8 cellular contexts compared by ENCODE assay signal in genomic region chr19:58519355-58520256, GRCh38. TPM values are rescaled to one million over a fixed set of nuclear protein-coding genes. Genes with fewer than 3 reads are reported as not detected.
DNase-seq lines count a peak whose midpoint lies in the region; ATAC-seq, FAIRE-seq and TF ChIP-seq lines count a peak whose summit lies in the region.

TSS of gene ZBTB45 (minus strand) at chr19:58519810. CDS start at chr19:58517673, 2,137 bp downstream.

- H3K9me3 ChIP-seq in HepG2 (ENCODE audit: low read length) = no peaks in the 10 kb centered on the region

- no peaks in the 10 kb centered on the region; a peak in 1 of 5 replicates for H3K27me3 ChIP-seq in HepG2 (ENCODE audit: control insufficient read depth in 1 of 2, insufficient read depth in 2 of 2, low read length in 2 of 2)

- CTCF ChIA-PET in HepG2 (lab: Yijun Ruan, JAX; ENCODE audit: low intra/inter-chr PET ratio, low total read pairs) = interaction anchor here (1.0 kb wide), 1 partner anchor 190 kb away, joined by 4 read pairs; no protein-coding TSS in a partner anchor

- H3K4me1 ChIP-seq in HepG2 (ENCODE audit: insufficient read depth, low read length) = peaks cover 28% of the 10 kb centered on the region

- peak within 1 kb of the TSS; percentile 89 for H3K9ac ChIP-seq in HepG2 (ENCODE audit: insufficient read depth, low read depth, low read length)

- H3K79me2 ChIP-seq in HepG2 (ENCODE audit: insufficient read depth, low read length) = peaks cover 21% of the 10 kb centered on the region

- H3K4me3 ChIP-seq in HepG2 (replicated peaks in 1 of 3; ENCODE audit: insufficient read depth in 1 of 3, low read depth in 2 of 3, low read length in 3 of 3) = peak within 1 kb of the TSS; percentile 78 to 94 (median 90)

- TSS peak; percentile 65 for BruUV-seq in HepG2 (replicated peaks; lab: Mats Ljungman, UMichigan)

- TF ChIP-seq RAD21 in HepG2 (CRISPR knock-in tag; IDR thresholded peaks at IDR 0.05) = peak; percentile 86

- peak; percentile 64 to 80; a peak in 3 of 4 replicates for TF ChIP-seq POLR2A in HepG2 (IDR thresholded peaks at IDR 0.05; ENCODE audit: insufficient read depth in 1 of 2, low read depth in 2 of 2, low read length in 2 of 2)

- intact Hi-C loops in HepG2 (cut with micrococcal nuclease; ENCODE audit: unreplicated experiment) = loop anchor here (2.0 to 5.0 kb wide), 3 partner anchors 21 to 192 kb away; partner anchors contain the start of genes ZNF324 and ZSCAN22

- no peaks in the 10 kb centered on the region for H4K20me1 ChIP-seq in HepG2 (ENCODE audit: insufficient read depth, low read length)

- no peak within 1 kb of the TSS for H2AFZ ChIP-seq in HepG2 (ENCODE audit: low read length)

- TF ChIP-seq CTCF in HepG2 (CRISPR knock-in tag; IDR thresholded peaks at IDR 0.05) = peak; percentile 96

- DNase-seq in CD1c-positive myeloid dendritic cell (ENCODE audit: extremely low spot score) = peak; percentile 96
- DNase-seq in NCI-H748 (lab: John Stamatoyannopoulos, UW; ENCODE audit: unreplicated experiment) = peak; percentile 99
- DNase-seq in activated CD4-positive, alpha-beta T cell treated with anti-CD3 and anti-CD28 coated beads, Interleukin-2, amount 50 U/mL, for 24 hours (ENCODE audit: low read depth in 1 of 2, low spot score in 1 of 2) = peak; percentile 81 to 90
- DNase-seq in dermis blood vessel endothelial cell = peak; percentile 96
- DNase-seq in HepG2 (ENCODE audit: low spot score) = peak; percentile 90
- peak; percentile 90 for DNase-seq in stimulated activated CD4-positive, alpha-beta T cell treated with anti-CD3 and anti-CD28 coated beads, Interleukin-4, amount 100 ng/mL, for 1 hour

- H3K36me3 ChIP-seq in HepG2 (replicated peaks in 1 of 2; ENCODE audit: control insufficient read depth in 1 of 2, insufficient read depth in 2 of 2, low read length in 2 of 2) = peaks cover 5 to 6% of the 10 kb centered on the region in 2 experiments; a peak in 4 of 5 replicates

- H3K27ac ChIP-seq in HepG2 (ENCODE audit: extremely low read length, insufficient read depth, low read length) = peak within 1 kb of the TSS; percentile 88

- WGBS in HepG2 (ENCODE audit: low lambda C conversion rate) = no CpG with 5 or more reads among the region's 87 CpGs

- peak; percentile 85 for FAIRE-seq in HepG2 (lab: Jason Lieb, UNC)

- TF ChIP-seq EP300 in HepG2 (IDR thresholded peaks at IDR 0.05; ENCODE audit: low read depth in 2 of 2, low read length in 2 of 2) (peak in 1 of 2 experiments; percentile 62; a peak in 2 of 4 replicates), HepG2 (CRISPR knock-in tag; IDR thresholded peaks at IDR 0.05; ENCODE audit: borderline replicate concordance) (peak; percentile 68)

- in situ Hi-C loops in HepG2 (cut with HindIII; ENCODE audit: extremely low pct_ligation_motif_present, low pct_unique_long_range_greater_than_20kb) = no loop called here

- ATAC-seq in GM19372 (IDR thresholded peaks at IDR 0.05; ENCODE audit: low read depth, unreplicated experiment) = peak; percentile 79
- ATAC-seq in HG03558 (IDR thresholded peaks at IDR 0.05; ENCODE audit: extremely low read depth, unreplicated experiment) = peak; percentile 63
- peak; percentile 84 for ATAC-seq in HepG2

- POLR2A ChIA-PET in HepG2 (lab: Yijun Ruan, JAX) = interaction anchor here (0.8 to 4.1 kb wide), 25 partner anchors 9 to 336 kb away, joined by 3 to 59 read pairs (median 5); partner anchors contain the start of genes CHMP2A, MZF1, SLC27A5 and TRIM28

- H3K4me2 ChIP-seq in HepG2 (ENCODE audit: low read depth, low read length) = peak within 1 kb of the TSS; percentile 93

TF ChIP-seq in HepG2, 621 proteins besides CTCF, POLR2A, EP300 and RAD21 (continues in another document):
- TF ChIP-seq ZNF773 (CRISPR knock-in tag; IDR thresholded peaks at IDR 0.05; ENCODE audit: borderline replicate concordance) (peak; percentile 71; the same call in 1 of the 2 replicates), ZNF619 (CRISPR knock-in tag; IDR thresholded peaks at IDR 0.05) (peak; percentile 78), ZNF44 (CRISPR knock-in tag; IDR thresholded peaks at IDR 0.05) (0 out of 2 replicates have a peak, but pooled peaks have one; percentile 85), PAXIP1 (CRISPR knock-in tag; conservative IDR thresholded peaks at IDR 0.05) (peak; percentile 77), ZNF234 (CRISPR knock-in tag; conservative IDR thresholded peaks at IDR 0.05) (peak; percentile 86; the same call in 1 of the 2 replicates)

RNA-seq across cellular contexts. Expression of gene ZBTB45, which starts in this region (rescaled TPM):
- total RNA-seq in dermis blood vessel endothelial cell (6.1 and 9.3 TPM in 2 replicates), HepG2 (2016; rRNA removed; fragmentation: Illumina TruSeq; extraction: Trizol) (2.0 and 3.7 TPM in 2 replicates)
- total RNA-seq in HepG2 (2016; cell fraction: cytosol; rRNA removed; fragmentation: Illumina TruSeq; extraction: Trizol; ENCODE audit: low read depth) = 1.0 and 1.1 TPM in 2 replicates
- 1.9 and 3.8 TPM in 2 replicates for total RNA-seq in HepG2 (2016; cell fraction: insoluble cytoplasmic fraction; rRNA removed; fragmentation: Illumina TruSeq; extraction: Trizol)
- total RNA-seq in HepG2 (2016; cell fraction: membrane; rRNA removed; fragmentation: Illumina TruSeq; extraction: Trizol) = 2.8 TPM in 2 replicates
- 2.7 and 3.4 TPM in 2 replicates for total RNA-seq in HepG2 (2016; cell fraction: nucleus; rRNA removed; fragmentation: Illumina TruSeq; extraction: Trizol)
- polyA plus RNA-seq in HepG2 (2011; rRNA removed) = 3.0 and 3.2 TPM in 2 replicates
- polyA plus RNA-seq in HepG2 (2011; cell fraction: cytosol; rRNA removed) = 1.7 and 2.6 TPM in 2 replicates
- polyA plus RNA-seq in HepG2 (2011; cell fraction: nucleus; rRNA removed) = 10.2 and 12.2 TPM in 2 replicates
- 2.7 and 4.2 TPM in 2 replicates for polyA plus RNA-seq in HepG2 (2012)
- polyA plus RNA-seq in HepG2 (2016; cell fraction: cytosol; fragmentation: Illumina TruSeq; extraction: Trizol; ENCODE audit: low read depth) = 0.78 and 0.83 TPM in 2 replicates
- 3.5 and 3.8 TPM in 2 replicates for polyA plus RNA-seq in HepG2 (2016; cell fraction: insoluble cytoplasmic fraction; fragmentation: Illumina TruSeq; extraction: Trizol; ENCODE audit: low read depth)
- polyA plus RNA-seq in HepG2 (2016; cell fraction: membrane; fragmentation: Illumina TruSeq; extraction: Trizol; ENCODE audit: low read depth) = 2.0 and 2.4 TPM in 2 replicates
- 6.2 and 6.8 TPM in 2 replicates for polyA plus RNA-seq in HepG2 (2016; cell fraction: nucleus; fragmentation: Illumina TruSeq; extraction: Trizol; ENCODE audit: insufficient read depth, low read depth)
- polyA minus RNA-seq in HepG2 (2011; rRNA and poly(A)+ RNA removed; ENCODE audit: low replicate concordance) = 6.6 and 8.8 TPM in 2 replicates
- 2.9 and 3.8 TPM in 2 replicates for polyA minus RNA-seq in HepG2 (2011; cell fraction: cytosol; rRNA and poly(A)+ RNA removed)
- 7.0 and 7.3 TPM in 2 replicates for polyA minus RNA-seq in HepG2 (2011; cell fraction: nucleus; rRNA and poly(A)+ RNA removed)

Comparison
In these comparisons a context has a peak if more than half of its experiments do, and no peak if none do; other contexts are left out.
1. Peak in every context shown above with its lines: DNase-seq, ATAC-seq, H3K4me3 ChIP-seq and H3K27ac ChIP-seq.